In genomic region chr20:50455656-50456451, GRCh38 we compare ENCODE assay signal across 1 cellular context.
A peak's percentile ranks its signal among the peaks of the same experiment; 100 is the strongest.
TF ChIP-seq lines count a peak whose summit lies in the region.

No MANE protein-coding gene starts in this region.

TF ChIP-seq in HepG2, 621 proteins besides CTCF, POLR2A, EP300 and RAD21 (continued from another document and continues in another):
- TF ChIP-seq HOXA9 (CRISPR knock-in tag; IDR thresholded peaks at IDR 0.05; ENCODE audit: borderline replicate concordance) (no peak), KDM5A (IDR thresholded peaks at IDR 0.05; ENCODE audit: borderline replicate concordance, low read length) (no peak), KAT8 (CRISPR knock-in tag; IDR thresholded peaks at IDR 0.05) (peak; percentile 85), RFX3 (CRISPR knock-in tag; IDR thresholded peaks at IDR 0.05) (no peak; the same call in 1 of the 2 replicates), NFATC3 (CRISPR knock-in tag; IDR thresholded peaks at IDR 0.05) (peak; percentile 86), GTF3A (CRISPR knock-in tag; conservative IDR thresholded peaks at IDR 0.05) (peak; percentile 98), ARNTL (CRISPR knock-in tag; IDR thresholded peaks at IDR 0.05) (peak; percentile 95), ZNF672 (CRISPR knock-in tag; IDR thresholded peaks at IDR 0.05) (no peak), U2AF2 (IDR thresholded peaks at IDR 0.05; ENCODE audit: low read depth, low read length) (no peak), NR2C2 (CRISPR knock-in tag; IDR thresholded peaks at IDR 0.05; ENCODE audit: borderline replicate concordance) (peak; percentile 91), ZNF598 (CRISPR knock-in tag; IDR thresholded peaks at IDR 0.05; ENCODE audit: borderline replicate concordance) (peak; percentile 96), BORCS8-MEF2B (CRISPR knock-in tag; IDR thresholded peaks at IDR 0.05) (peak; percentile 96; the same call in 1 of the 2 replicates), ZNF782 (CRISPR knock-in tag; IDR thresholded peaks at IDR 0.05; ENCODE audit: borderline replicate concordance) (peak; percentile 93; the same call in 1 of the 2 replicates), REL (CRISPR knock-in tag; conservative IDR thresholded peaks at IDR 0.05) (no peak), ZSCAN30 (CRISPR knock-in tag; IDR thresholded peaks at IDR 0.05) (peak; percentile 83; the same call in 1 of the 2 replicates), ZNF382 (CRISPR knock-in tag; IDR thresholded peaks at IDR 0.05; ENCODE audit: borderline replicate concordance) (no peak), RFX5 (IDR thresholded peaks at IDR 0.05; ENCODE audit: low read depth, low read length) (no peak), SIN3A (IDR thresholded peaks at IDR 0.05; ENCODE audit: borderline replicate concordance, low read depth, low read length) (no peak; the same call in 1 of the 2 replicates), SAP130 (CRISPR knock-in tag; IDR thresholded peaks at IDR 0.05; ENCODE audit: low read depth) (peak; percentile 71), ZNF264 (CRISPR knock-in tag; IDR thresholded peaks at IDR 0.05) (peak; percentile 91), SATB2 (CRISPR knock-in tag; IDR thresholded peaks at IDR 0.05) (peak; percentile 71; the same call in 1 of the 2 replicates), ZIK1 (CRISPR knock-in tag; IDR thresholded peaks at IDR 0.05; ENCODE audit: borderline replicate concordance, low read depth) (peak; percentile 56; the same call in 1 of the 2 replicates), ZNF468 (CRISPR knock-in tag; IDR thresholded peaks at IDR 0.05) (no peak), SNAPC4 (CRISPR knock-in tag; IDR thresholded peaks at IDR 0.05) (no peak), HNRNPL (IDR thresholded peaks at IDR 0.05; ENCODE audit: low read depth, low read length) (0 out of 2 replicates have a peak, but pooled peaks have one; percentile 19), MEIS2 (CRISPR knock-in tag; IDR thresholded peaks at IDR 0.05) (peak; percentile 97), HCFC1 (IDR thresholded peaks at IDR 0.05; ENCODE audit: low read depth, low read length) (no peak), NCOA5 (CRISPR knock-in tag; IDR thresholded peaks at IDR 0.05) (0 out of 2 replicates have a peak, but pooled peaks have one; percentile 15), CREM (IDR thresholded peaks at IDR 0.05) (peak; percentile 95), CREM (CRISPR knock-in tag; IDR thresholded peaks at IDR 0.05) (no peak), ZNF180 (CRISPR knock-in tag; IDR thresholded peaks at IDR 0.05; ENCODE audit: borderline replicate concordance, low read depth) (peak; percentile 24; the same call in 1 of the 2 replicates), YEATS2 (CRISPR knock-in tag; IDR thresholded peaks at IDR 0.05; ENCODE audit: borderline replicate concordance) (peak; percentile 40), ZNF484 (CRISPR knock-in tag; IDR thresholded peaks at IDR 0.05; ENCODE audit: borderline replicate concordance, low read depth) (0 out of 2 replicates have a peak, but pooled peaks have one; percentile 19), ATF7 (IDR thresholded peaks at IDR 0.05) (no peak), ATF7 (CRISPR knock-in tag; IDR thresholded peaks at IDR 0.05) (peak; percentile 89; the same call in 1 of the 2 replicates), ZNF564 (CRISPR knock-in tag; IDR thresholded peaks at IDR 0.05) (no peak), ZNF674 (CRISPR knock-in tag; IDR thresholded peaks at IDR 0.05; ENCODE audit: low read depth) (no peak), JUND (CRISPR knock-in tag; IDR thresholded peaks at IDR 0.05) (peak; percentile 79), TEAD2 (CRISPR knock-in tag; IDR thresholded peaks at IDR 0.05) (no peak)
- TF ChIP-seq, protein P1, sequence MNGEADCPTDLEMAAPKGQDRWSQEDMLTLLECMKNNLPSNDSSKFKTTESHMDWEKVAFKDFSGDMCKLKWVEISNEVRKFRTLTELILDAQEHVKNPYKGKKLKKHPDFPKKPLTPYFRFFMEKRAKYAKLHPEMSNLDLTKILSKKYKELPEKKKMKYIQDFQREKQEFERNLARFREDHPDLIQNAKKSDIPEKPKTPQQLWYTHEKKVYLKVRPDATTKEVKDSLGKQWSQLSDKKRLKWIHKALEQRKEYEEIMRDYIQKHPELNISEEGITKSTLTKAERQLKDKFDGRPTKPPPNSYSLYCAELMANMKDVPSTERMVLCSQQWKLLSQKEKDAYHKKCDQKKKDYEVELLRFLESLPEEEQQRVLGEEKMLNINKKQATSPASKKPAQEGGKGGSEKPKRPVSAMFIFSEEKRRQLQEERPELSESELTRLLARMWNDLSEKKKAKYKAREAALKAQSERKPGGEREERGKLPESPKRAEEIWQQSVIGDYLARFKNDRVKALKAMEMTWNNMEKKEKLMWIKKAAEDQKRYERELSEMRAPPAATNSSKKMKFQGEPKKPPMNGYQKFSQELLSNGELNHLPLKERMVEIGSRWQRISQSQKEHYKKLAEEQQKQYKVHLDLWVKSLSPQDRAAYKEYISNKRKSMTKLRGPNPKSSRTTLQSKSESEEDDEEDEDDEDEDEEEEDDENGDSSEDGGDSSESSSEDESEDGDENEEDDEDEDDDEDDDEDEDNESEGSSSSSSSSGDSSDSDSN (CRISPR knock-in tag; IDR thresholded peaks at IDR 0.05) = peak; percentile 81; the same call in 1 of the 2 replicates
- TF ChIP-seq, protein P2, sequence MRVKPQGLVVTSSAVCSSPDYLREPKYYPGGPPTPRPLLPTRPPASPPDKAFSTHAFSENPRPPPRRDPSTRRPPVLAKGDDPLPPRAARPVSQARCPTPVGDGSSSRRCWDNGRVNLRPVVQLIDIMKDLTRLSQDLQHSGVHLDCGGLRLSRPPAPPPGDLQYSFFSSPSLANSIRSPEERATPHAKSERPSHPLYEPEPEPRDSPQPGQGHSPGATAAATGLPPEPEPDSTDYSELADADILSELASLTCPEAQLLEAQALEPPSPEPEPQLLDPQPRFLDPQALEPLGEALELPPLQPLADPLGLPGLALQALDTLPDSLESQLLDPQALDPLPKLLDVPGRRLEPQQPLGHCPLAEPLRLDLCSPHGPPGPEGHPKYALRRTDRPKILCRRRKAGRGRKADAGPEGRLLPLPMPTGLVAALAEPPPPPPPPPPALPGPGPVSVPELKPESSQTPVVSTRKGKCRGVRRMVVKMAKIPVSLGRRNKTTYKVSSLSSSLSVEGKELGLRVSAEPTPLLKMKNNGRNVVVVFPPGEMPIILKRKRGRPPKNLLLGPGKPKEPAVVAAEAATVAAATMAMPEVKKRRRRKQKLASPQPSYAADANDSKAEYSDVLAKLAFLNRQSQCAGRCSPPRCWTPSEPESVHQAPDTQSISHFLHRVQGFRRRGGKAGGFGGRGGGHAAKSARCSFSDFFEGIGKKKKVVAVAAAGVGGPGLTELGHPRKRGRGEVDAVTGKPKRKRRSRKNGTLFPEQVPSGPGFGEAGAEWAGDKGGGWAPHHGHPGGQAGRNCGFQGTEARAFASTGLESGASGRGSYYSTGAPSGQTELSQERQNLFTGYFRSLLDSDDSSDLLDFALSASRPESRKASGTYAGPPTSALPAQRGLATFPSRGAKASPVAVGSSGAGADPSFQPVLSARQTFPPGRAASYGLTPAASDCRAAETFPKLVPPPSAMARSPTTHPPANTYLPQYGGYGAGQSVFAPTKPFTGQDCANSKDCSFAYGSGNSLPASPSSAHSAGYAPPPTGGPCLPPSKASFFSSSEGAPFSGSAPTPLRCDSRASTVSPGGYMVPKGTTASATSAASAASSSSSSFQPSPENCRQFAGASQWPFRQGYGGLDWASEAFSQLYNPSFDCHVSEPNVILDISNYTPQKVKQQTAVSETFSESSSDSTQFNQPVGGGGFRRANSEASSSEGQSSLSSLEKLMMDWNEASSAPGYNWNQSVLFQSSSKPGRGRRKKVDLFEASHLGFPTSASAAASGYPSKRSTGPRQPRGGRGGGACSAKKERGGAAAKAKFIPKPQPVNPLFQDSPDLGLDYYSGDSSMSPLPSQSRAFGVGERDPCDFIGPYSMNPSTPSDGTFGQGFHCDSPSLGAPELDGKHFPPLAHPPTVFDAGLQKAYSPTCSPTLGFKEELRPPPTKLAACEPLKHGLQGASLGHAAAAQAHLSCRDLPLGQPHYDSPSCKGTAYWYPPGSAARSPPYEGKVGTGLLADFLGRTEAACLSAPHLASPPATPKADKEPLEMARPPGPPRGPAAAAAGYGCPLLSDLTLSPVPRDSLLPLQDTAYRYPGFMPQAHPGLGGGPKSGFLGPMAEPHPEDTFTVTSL (CRISPR knock-in tag; IDR thresholded peaks at IDR 0.05; ENCODE audit: borderline replicate concordance) = peak; percentile 96
- TF ChIP-seq, protein P3, sequence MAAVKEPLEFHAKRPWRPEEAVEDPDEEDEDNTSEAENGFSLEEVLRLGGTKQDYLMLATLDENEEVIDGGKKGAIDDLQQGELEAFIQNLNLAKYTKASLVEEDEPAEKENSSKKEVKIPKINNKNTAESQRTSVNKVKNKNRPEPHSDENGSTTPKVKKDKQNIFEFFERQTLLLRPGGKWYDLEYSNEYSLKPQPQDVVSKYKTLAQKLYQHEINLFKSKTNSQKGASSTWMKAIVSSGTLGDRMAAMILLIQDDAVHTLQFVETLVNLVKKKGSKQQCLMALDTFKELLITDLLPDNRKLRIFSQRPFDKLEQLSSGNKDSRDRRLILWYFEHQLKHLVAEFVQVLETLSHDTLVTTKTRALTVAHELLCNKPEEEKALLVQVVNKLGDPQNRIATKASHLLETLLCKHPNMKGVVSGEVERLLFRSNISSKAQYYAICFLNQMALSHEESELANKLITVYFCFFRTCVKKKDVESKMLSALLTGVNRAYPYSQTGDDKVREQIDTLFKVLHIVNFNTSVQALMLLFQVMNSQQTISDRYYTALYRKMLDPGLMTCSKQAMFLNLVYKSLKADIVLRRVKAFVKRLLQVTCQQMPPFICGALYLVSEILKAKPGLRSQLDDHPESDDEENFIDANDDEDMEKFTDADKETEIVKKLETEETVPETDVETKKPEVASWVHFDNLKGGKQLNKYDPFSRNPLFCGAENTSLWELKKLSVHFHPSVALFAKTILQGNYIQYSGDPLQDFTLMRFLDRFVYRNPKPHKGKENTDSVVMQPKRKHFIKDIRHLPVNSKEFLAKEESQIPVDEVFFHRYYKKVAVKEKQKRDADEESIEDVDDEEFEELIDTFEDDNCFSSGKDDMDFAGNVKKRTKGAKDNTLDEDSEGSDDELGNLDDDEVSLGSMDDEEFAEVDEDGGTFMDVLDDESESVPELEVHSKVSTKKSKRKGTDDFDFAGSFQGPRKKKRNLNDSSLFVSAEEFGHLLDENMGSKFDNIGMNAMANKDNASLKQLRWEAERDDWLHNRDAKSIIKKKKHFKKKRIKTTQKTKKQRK (IDR thresholded peaks at IDR 0.05; ENCODE audit: low read length) = no peak
- TF ChIP-seq, protein P4, sequence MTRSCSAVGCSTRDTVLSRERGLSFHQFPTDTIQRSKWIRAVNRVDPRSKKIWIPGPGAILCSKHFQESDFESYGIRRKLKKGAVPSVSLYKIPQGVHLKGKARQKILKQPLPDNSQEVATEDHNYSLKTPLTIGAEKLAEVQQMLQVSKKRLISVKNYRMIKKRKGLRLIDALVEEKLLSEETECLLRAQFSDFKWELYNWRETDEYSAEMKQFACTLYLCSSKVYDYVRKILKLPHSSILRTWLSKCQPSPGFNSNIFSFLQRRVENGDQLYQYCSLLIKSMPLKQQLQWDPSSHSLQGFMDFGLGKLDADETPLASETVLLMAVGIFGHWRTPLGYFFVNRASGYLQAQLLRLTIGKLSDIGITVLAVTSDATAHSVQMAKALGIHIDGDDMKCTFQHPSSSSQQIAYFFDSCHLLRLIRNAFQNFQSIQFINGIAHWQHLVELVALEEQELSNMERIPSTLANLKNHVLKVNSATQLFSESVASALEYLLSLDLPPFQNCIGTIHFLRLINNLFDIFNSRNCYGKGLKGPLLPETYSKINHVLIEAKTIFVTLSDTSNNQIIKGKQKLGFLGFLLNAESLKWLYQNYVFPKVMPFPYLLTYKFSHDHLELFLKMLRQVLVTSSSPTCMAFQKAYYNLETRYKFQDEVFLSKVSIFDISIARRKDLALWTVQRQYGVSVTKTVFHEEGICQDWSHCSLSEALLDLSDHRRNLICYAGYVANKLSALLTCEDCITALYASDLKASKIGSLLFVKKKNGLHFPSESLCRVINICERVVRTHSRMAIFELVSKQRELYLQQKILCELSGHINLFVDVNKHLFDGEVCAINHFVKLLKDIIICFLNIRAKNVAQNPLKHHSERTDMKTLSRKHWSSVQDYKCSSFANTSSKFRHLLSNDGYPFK (CRISPR knock-in tag; IDR thresholded peaks at IDR 0.05; ENCODE audit: borderline replicate concordance) = peak; percentile 77; the same call in 1 of the 2 replicates
